In genomic region chr12:64187370-64187769, GRCh38 we compare ENCODE assay signal across 14 cellular contexts. TPM values are rescaled to one million over a fixed set of nuclear protein-coding genes. Genes with fewer than 3 reads are reported as not detected.
A peak's percentile ranks its signal among the peaks of the same experiment; 100 is the strongest.
DNase-seq lines count a peak whose midpoint lies in the region; ATAC-seq and TF ChIP-seq lines count a peak whose summit lies in the region.
"Had no signal": no experiment of that assay in that cellular context is flagged by ENCODE, and none has a peak within 500 bp of the region (broad histone marks: within the 10 kb centered on the region; RNA-seq: fewer than 3 reads in every experiment).

No MANE protein-coding gene starts in this region.

- no peaks in the 10 kb centered on the region for H3K9me3 ChIP-seq in upper lobe of right lung
- H3K9me3 ChIP-seq: sigmoid colon, testis had no signal

- no peaks in the 10 kb centered on the region for H3K27me3 ChIP-seq in upper lobe of right lung
- H3K27me3 ChIP-seq: sigmoid colon, testis had no signal

- ATAC-seq in upper lobe of right lung (peak; percentile 26), left colon (no peak), GM19395 (IDR thresholded peaks at IDR 0.05; ENCODE audit: unreplicated experiment) (no peak)
- ATAC-seq: left ventricle myocardium superior had no signal

- no peak for TF ChIP-seq CTCF in RWPE1 (conservative IDR thresholded peaks at IDR 0.05; ENCODE audit: low read depth)
- no peak for TF ChIP-seq CTCF in upper lobe of right lung (IDR thresholded peaks at IDR 0.05)

- intact Hi-C loops in upper lobe of right lung (cut with DNase I): loop anchor here (10.0 kb wide), 2 partner anchors 57 to 343 kb away; partner anchors contain the start of gene SRGAP1
- intact Hi-C loops in left colon (cut with DNase I, micrococcal nuclease): loop anchor here in 1 of 2 donors (10.0 kb wide), 1 partner anchor 67 kb away; no protein-coding TSS in a partner anchor

- H3K27ac ChIP-seq in RWPE1 (peak overlapping the region; percentile 77), epithelial cell of prostate (peak overlapping the region; percentile 89), upper lobe of right lung (no peak overlapping the region)
- H3K27ac ChIP-seq: sigmoid colon, testis had no signal

- POLR2A ChIA-PET in RWPE1 (lab: Yijun Ruan, JAX; ENCODE audit: low non-redundant PET): no interaction called here

- H3K4me3 ChIP-seq in upper lobe of right lung: no peak overlapping the region
- H3K4me3 ChIP-seq: sigmoid colon, testis had no signal

- CTCF ChIA-PET in RWPE1 (lab: Yijun Ruan, JAX): no interaction called here

- DNase-seq in HCEC 1CT (peak; percentile 75), RWPE1 (ENCODE audit: low spot score) (no peak), epithelial cell of prostate (ENCODE audit: low read depth, low spot score) (no peak), upper lobe of right lung (no peak), left colon (no peak), HUDEP-2 (lab: John Stamatoyannopoulos, UW; ENCODE audit: unreplicated experiment in 76 of 76) (no peak)
- DNase-seq: glutamatergic neuron, left ventricle myocardium superior, NCI-H1105 treated with DMSO at 0.1 percent for 48 hours, NCI-H510A, SHP77, sigmoid colon, testis had no signal

- H3K4me1 ChIP-seq in upper lobe of right lung: no peaks in the 10 kb centered on the region
- H3K4me1 ChIP-seq: testis had no signal

- H3K36me3 ChIP-seq in upper lobe of right lung: no peaks in the 10 kb centered on the region
- H3K36me3 ChIP-seq: sigmoid colon had no signal

RNA-seq across cellular contexts. Expression of gene KICS2, which starts 34.7 kb away (rescaled TPM):
- total RNA-seq in upper lobe of right lung (5.4 TPM), left colon (1 to 10 TPM; 5.2 to 5.7 TPM)
